In the genomic region with DNA sequence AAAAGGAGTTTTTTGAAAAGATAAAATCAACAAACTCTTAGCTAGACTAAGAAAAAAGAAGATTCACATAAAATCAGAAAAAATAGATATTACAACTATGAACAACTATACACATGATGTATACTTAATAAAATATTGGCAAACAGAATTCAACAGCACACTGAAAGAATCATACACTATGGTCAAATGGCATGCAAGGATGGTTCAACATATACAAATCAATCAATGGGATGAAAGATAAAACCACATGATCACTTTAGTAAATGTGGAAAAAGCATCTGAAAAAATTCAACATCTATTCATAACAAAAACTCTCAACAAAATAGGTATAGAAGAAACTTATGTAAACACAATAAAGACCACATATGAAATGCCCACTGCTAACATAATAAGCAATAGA, we compare ENCODE assay signal across 9 cellular contexts.
"Had no signal": no experiment of that assay in that cellular context is flagged by ENCODE, and none has a peak within 500 bp of the region (broad histone marks: within the 10 kb centered on the region; RNA-seq: fewer than 3 reads in every experiment).

No MANE protein-coding gene starts in this region.

- FAIRE-seq: H1, HTR-8/SVneo had no signal

- H3K4me2 ChIP-seq: GM23338, KMS-11 had no signal

- H2AFZ ChIP-seq: GM23338 had no signal

- H3K4me3 ChIP-seq: GM23338 had no signal

- H3K27ac ChIP-seq: KMS-11 had no signal

- ATAC-seq: GM23338 had no signal

- DNase-seq: H9, HCEC 1CT, IMR-90, Karpas-422, KBM-7 had no signal

- H3K9ac ChIP-seq: KMS-11 had no signal
